Comparison of ENCODE assay signal across 14 cellular contexts in genomic region chr20:64145458-64146300, GRCh38. TPM values are rescaled to one million over a fixed set of nuclear protein-coding genes. Genes with fewer than 3 reads are reported as not detected.
DNase-seq lines count a peak whose midpoint lies in the region; ATAC-seq, FAIRE-seq and TF ChIP-seq lines count a peak whose summit lies in the region.
"Had no signal": no experiment of that assay in that cellular context is flagged by ENCODE, and none has a peak within 500 bp of the region (broad histone marks: within the 10 kb centered on the region; RNA-seq: fewer than 3 reads in every experiment).

No MANE protein-coding gene starts in this region.

- H3F3A ChIP-seq in SK-N-SH (replicated peaks; ENCODE audit: insufficient read depth), result no peaks in the 10 kb centered on the region

- no peak for TF ChIP-seq POLR2A in HepG2 (IDR thresholded peaks at IDR 0.05; ENCODE audit: insufficient read depth in 1 of 2, low read depth in 2 of 2, low read length in 2 of 2)

- BruUV-seq in HepG2 (replicated peaks; lab: Mats Ljungman, UMichigan), result no TSS peak

- POLR2A ChIA-PET in SK-N-SH (lab: Yijun Ruan, JAX) (interaction anchor here (1.2 to 1.9 kb wide), 2 partner anchors 10 to 19 kb away, joined by 3 to 8 read pairs; partner anchors contain the start of gene MYT1), HepG2 (lab: Yijun Ruan, JAX) (no interaction called here)

- H3K4me3 ChIP-seq in SK-N-SH (ENCODE audit: low read depth in 2 of 2, low read length in 1 of 2) (no peak overlapping the region), SJCRH30 (no peak overlapping the region), HepG2 (replicated peaks in 1 of 3; ENCODE audit: insufficient read depth in 1 of 3, low read depth in 2 of 3, low read length in 3 of 3) (no peak overlapping the region)
- H3K4me3 ChIP-seq: breast epithelium, upper lobe of left lung had no signal

- 63% methylated on average over 15 of the region's 17 CpGs for WGBS in SK-N-SH (ENCODE audit: low lambda C conversion rate)
- WGBS in HepG2 (ENCODE audit: low lambda C conversion rate), result 53% methylated on average over 17 of the region's 17 CpGs

- TF ChIP-seq EP300 in SK-N-SH (IDR thresholded peaks at IDR 0.05; ENCODE audit: borderline replicate concordance in 1 of 2, low read depth in 1 of 2, low read length in 1 of 2), result no peak
- no peak for TF ChIP-seq EP300 in HepG2 (IDR thresholded peaks at IDR 0.05; ENCODE audit: low read depth in 2 of 2, low read length in 2 of 2)
- no peak for TF ChIP-seq EP300 in HepG2 (CRISPR knock-in tag; IDR thresholded peaks at IDR 0.05; ENCODE audit: borderline replicate concordance)

- no peaks in the 10 kb centered on the region for H3K36me3 ChIP-seq in SK-N-SH (replicated peaks in 1 of 2; ENCODE audit: control insufficient read depth in 1 of 2, insufficient read depth in 2 of 2, low read length in 1 of 2)
- H3K36me3 ChIP-seq in SJCRH30, result no peaks in the 10 kb centered on the region
- no peaks in the 10 kb centered on the region for H3K36me3 ChIP-seq in HepG2 (replicated peaks in 1 of 2; ENCODE audit: control insufficient read depth in 1 of 2, insufficient read depth in 2 of 2, low read length in 2 of 2)
- H3K36me3 ChIP-seq: breast epithelium, upper lobe of left lung had no signal

- H2AFZ ChIP-seq in SK-N-SH (ENCODE audit: low read depth) (no peak overlapping the region), HepG2 (ENCODE audit: low read length) (no peak overlapping the region)

- H3K79me2 ChIP-seq in SK-N-SH (ENCODE audit: insufficient read depth), result no peaks in the 10 kb centered on the region
- H3K79me2 ChIP-seq in HepG2 (ENCODE audit: insufficient read depth, low read length), result no peaks in the 10 kb centered on the region

- H4K20me1 ChIP-seq in SK-N-SH (ENCODE audit: insufficient read depth) (no peaks in the 10 kb centered on the region), HepG2 (ENCODE audit: insufficient read depth, low read length) (no peaks in the 10 kb centered on the region)

- intact Hi-C loops in HepG2 (cut with micrococcal nuclease; ENCODE audit: unreplicated experiment), result no loop called here

- no peaks in the 10 kb centered on the region for H3K27me3 ChIP-seq in SK-N-SH (ENCODE audit: insufficient read depth)
- H3K27me3 ChIP-seq in SJCRH30, result peaks cover 14% of the 10 kb centered on the region
- H3K27me3 ChIP-seq in HepG2 (ENCODE audit: control insufficient read depth in 1 of 2, insufficient read depth in 2 of 2, low read length in 2 of 2), result peaks cover 3 to 27% of the 10 kb centered on the region in 2 experiments; a peak in 4 of 5 replicates
- H3K27me3 ChIP-seq: upper lobe of left lung had no signal

- no peak overlapping the region for H3K9ac ChIP-seq in SK-N-SH
- no peak overlapping the region for H3K9ac ChIP-seq in HepG2 (ENCODE audit: insufficient read depth, low read depth, low read length)

- FAIRE-seq in HepG2 (lab: Jason Lieb, UNC), result no peak

- ATAC-seq in SK-N-SH treated with all-trans-retinoic acid at 6 μM for 48 hours (no peak), HepG2 (no peak), HG02642 (IDR thresholded peaks at IDR 0.05; ENCODE audit: poor library complexity, unreplicated experiment) (no peak)

- DNase-seq in SK-N-SH (no peak), SJCRH30 (peak; percentile 18 to 23), HepG2 (ENCODE audit: low spot score) (no peak), SKM-1 treated with dmso at 0.1 percent for 144 hours (lab: John Stamatoyannopoulos, UW; ENCODE audit: unreplicated experiment) (no peak), iPS-NIHi7 (ENCODE audit: extremely low spot score) (no peak)
- DNase-seq: NCI-H526 had no signal

- H3K4me1 ChIP-seq in SK-N-SH (ENCODE audit: control insufficient read depth in 1 of 2, insufficient read depth in 2 of 2, low read depth in 1 of 2, low read length in 1 of 2) (peaks cover 0 to 22% of the 10 kb centered on the region in 2 experiments; a peak in 1 of 4 replicates), SJCRH30 (no peaks in the 10 kb centered on the region), HepG2 (ENCODE audit: insufficient read depth, low read length) (no peaks in the 10 kb centered on the region)
- H3K4me1 ChIP-seq: breast epithelium, upper lobe of left lung had no signal

- H3K4me2 ChIP-seq in SK-N-SH (no peak overlapping the region), HepG2 (ENCODE audit: low read depth, low read length) (no peak overlapping the region)

- CTCF ChIA-PET in SK-N-SH (lab: Yijun Ruan, JAX) (interaction anchor here (1.1 to 1.8 kb wide), 3 partner anchors 10 to 62 kb away, joined by 3 to 7 read pairs (median 4); no protein-coding TSS in a partner anchor), HepG2 (lab: Yijun Ruan, JAX; ENCODE audit: low intra/inter-chr PET ratio, low total read pairs) (no interaction called here)

- no peaks in the 10 kb centered on the region for H3K9me3 ChIP-seq in SK-N-SH
- H3K9me3 ChIP-seq in SJCRH30 (replicated peaks), result peaks cover 12% of the 10 kb centered on the region; the same call in 1 of the 2 replicates
- H3K9me3 ChIP-seq in HepG2 (ENCODE audit: low read length), result peaks cover 26% of the 10 kb centered on the region

- peak overlapping the region in 1 of 2 experiments; percentile 64; a peak in 2 of 4 replicates for H3K27ac ChIP-seq in SK-N-SH (ENCODE audit: low read depth in 2 of 2, low read length in 1 of 2)
- no peak overlapping the region for H3K27ac ChIP-seq in SJCRH30
- no peak overlapping the region for H3K27ac ChIP-seq in HepG2 (ENCODE audit: extremely low read length, insufficient read depth, low read length)
- H3K27ac ChIP-seq: breast epithelium, upper lobe of left lung had no signal

- TF ChIP-seq CTCF in SK-N-SH (IDR thresholded peaks at IDR 0.05), result peak; percentile 33; the same call in 1 of the 2 replicates
- peak; percentile 25; the same call in 1 of the 3 replicates for TF ChIP-seq CTCF in GM12872 (IDR thresholded peaks at IDR 0.05; ENCODE audit: insufficient read depth, low read depth, low read length)
- TF ChIP-seq CTCF in HepG2 (CRISPR knock-in tag; IDR thresholded peaks at IDR 0.05), result peak; percentile 41

- in situ Hi-C loops in HepG2 (cut with HindIII; ENCODE audit: extremely low pct_ligation_motif_present, low pct_unique_long_range_greater_than_20kb), result no loop called here

- H3K9me2 ChIP-seq in SK-N-SH, result no peaks in the 10 kb centered on the region

- TF ChIP-seq RAD21 in SK-N-SH (IDR thresholded peaks at IDR 0.05; ENCODE audit: low read length) (no peak), HepG2 (CRISPR knock-in tag; IDR thresholded peaks at IDR 0.05) (no peak)

RNA-seq across cellular contexts. Expression of gene MYT1, which starts 18.6 kb away (rescaled TPM):
- polyA plus RNA-seq in SK-N-SH (2012; rRNA removed), result 0.10 and 0.23 TPM in 2 replicates
- polyA plus RNA-seq in SK-N-SH (2012; cell fraction: cytosol; rRNA removed), result 0.08 and 0.41 TPM in 2 replicates
- 0.31 and 0.52 TPM in 2 replicates for polyA plus RNA-seq in SK-N-SH (2012; cell fraction: nucleus; rRNA removed)
- total RNA-seq in SJCRH30 (2014; rRNA removed; shearing (Covaris generic)), result 0.10 TPM in 1 of 2 replicates, not detected in the other
- total RNA-seq in HepG2 (2016; rRNA removed; fragmentation: Illumina TruSeq; extraction: Trizol), result 0.42 and 0.58 TPM in 2 replicates
- 0.10 TPM in 1 of 2 replicates, not detected in the other for total RNA-seq in HepG2 (2016; cell fraction: cytosol; rRNA removed; fragmentation: Illumina TruSeq; extraction: Trizol; ENCODE audit: low read depth)
- 0.12 and 0.30 TPM in 2 replicates for total RNA-seq in HepG2 (2016; cell fraction: insoluble cytoplasmic fraction; rRNA removed; fragmentation: Illumina TruSeq; extraction: Trizol)
- 0.07 and 0.34 TPM in 2 replicates for total RNA-seq in HepG2 (2016; cell fraction: membrane; rRNA removed; fragmentation: Illumina TruSeq; extraction: Trizol)
- 0.88 and 1.2 TPM in 2 replicates for total RNA-seq in HepG2 (2016; cell fraction: nucleus; rRNA removed; fragmentation: Illumina TruSeq; extraction: Trizol)
- polyA plus RNA-seq in HepG2 (2011; rRNA removed), result 2.5 and 3.2 TPM in 2 replicates
- 1.5 TPM in 2 replicates for polyA plus RNA-seq in HepG2 (2011; cell fraction: cytosol; rRNA removed)
- 3.2 and 3.4 TPM in 2 replicates for polyA plus RNA-seq in HepG2 (2011; cell fraction: nucleus; rRNA removed)
- 1.0 and 1.6 TPM in 2 replicates for polyA plus RNA-seq in HepG2 (2012)
- 0.15 TPM in 1 of 2 replicates, not detected in the other for polyA plus RNA-seq in HepG2 (2016; cell fraction: cytosol; fragmentation: Illumina TruSeq; extraction: Trizol; ENCODE audit: low read depth)
- polyA plus RNA-seq in HepG2 (2016; cell fraction: insoluble cytoplasmic fraction; fragmentation: Illumina TruSeq; extraction: Trizol; ENCODE audit: low read depth), result 0.27 and 0.67 TPM in 2 replicates
- polyA plus RNA-seq in HepG2 (2016; cell fraction: membrane; fragmentation: Illumina TruSeq; extraction: Trizol; ENCODE audit: low read depth), result 0.15 and 0.27 TPM in 2 replicates
- polyA plus RNA-seq in HepG2 (2016; cell fraction: nucleus; fragmentation: Illumina TruSeq; extraction: Trizol; ENCODE audit: insufficient read depth, low read depth), result 1.2 and 2.9 TPM in 2 replicates
- polyA minus RNA-seq in HepG2 (2011; rRNA and poly(A)+ RNA removed; ENCODE audit: low replicate concordance), result 1.4 TPM in 1 of 2 replicates, not detected in the other
- 0.20 and 0.70 TPM in 2 replicates for polyA minus RNA-seq in HepG2 (2011; cell fraction: cytosol; rRNA and poly(A)+ RNA removed)
- 1.8 and 3.6 TPM in 2 replicates for polyA minus RNA-seq in HepG2 (2011; cell fraction: nucleus; rRNA and poly(A)+ RNA removed)
- total RNA-seq: activated CD8-positive, alpha-beta memory T cell treated with anti-CD3 and anti-CD28 coated beads for 36 hours; M059J had no signal

RNA-seq across cellular contexts. Expression of gene NPBWR2, which starts 38.3 kb away (rescaled TPM):
- not detected in 2 replicates for polyA plus RNA-seq in SK-N-SH (2012; rRNA removed)
- not detected in 2 replicates for polyA plus RNA-seq in SK-N-SH (2012; cell fraction: cytosol; rRNA removed)
- not detected in 2 replicates for polyA plus RNA-seq in SK-N-SH (2012; cell fraction: nucleus; rRNA removed)
- not detected in 2 replicates for total RNA-seq in SJCRH30 (2014; rRNA removed; shearing (Covaris generic))
- total RNA-seq in HepG2 (2016; rRNA removed; fragmentation: Illumina TruSeq; extraction: Trizol), result not detected in 2 replicates
- not detected in 2 replicates for total RNA-seq in HepG2 (2016; cell fraction: cytosol; rRNA removed; fragmentation: Illumina TruSeq; extraction: Trizol; ENCODE audit: low read depth)
- total RNA-seq in HepG2 (2016; cell fraction: insoluble cytoplasmic fraction; rRNA removed; fragmentation: Illumina TruSeq; extraction: Trizol), result not detected in 2 replicates
- not detected in 2 replicates for total RNA-seq in HepG2 (2016; cell fraction: membrane; rRNA removed; fragmentation: Illumina TruSeq; extraction: Trizol)
- total RNA-seq in HepG2 (2016; cell fraction: nucleus; rRNA removed; fragmentation: Illumina TruSeq; extraction: Trizol), result not detected in 2 replicates
- not detected in 2 replicates for polyA plus RNA-seq in HepG2 (2011; rRNA removed)
- not detected in 2 replicates for polyA plus RNA-seq in HepG2 (2011; cell fraction: cytosol; rRNA removed)
- polyA plus RNA-seq in HepG2 (2011; cell fraction: nucleus; rRNA removed), result not detected in 2 replicates
- polyA plus RNA-seq in HepG2 (2012), result not detected in 2 replicates
- not detected in 2 replicates for polyA plus RNA-seq in HepG2 (2016; cell fraction: cytosol; fragmentation: Illumina TruSeq; extraction: Trizol; ENCODE audit: low read depth)
- polyA plus RNA-seq in HepG2 (2016; cell fraction: insoluble cytoplasmic fraction; fragmentation: Illumina TruSeq; extraction: Trizol; ENCODE audit: low read depth), result not detected in 2 replicates
- polyA plus RNA-seq in HepG2 (2016; cell fraction: membrane; fragmentation: Illumina TruSeq; extraction: Trizol; ENCODE audit: low read depth), result not detected in 2 replicates
- not detected in 2 replicates for polyA plus RNA-seq in HepG2 (2016; cell fraction: nucleus; fragmentation: Illumina TruSeq; extraction: Trizol; ENCODE audit: insufficient read depth, low read depth)
- not detected in 2 replicates for polyA minus RNA-seq in HepG2 (2011; rRNA and poly(A)+ RNA removed; ENCODE audit: low replicate concordance)
- not detected in 2 replicates for polyA minus RNA-seq in HepG2 (2011; cell fraction: cytosol; rRNA and poly(A)+ RNA removed)
- polyA minus RNA-seq in HepG2 (2011; cell fraction: nucleus; rRNA and poly(A)+ RNA removed), result not detected in 2 replicates
- total RNA-seq: activated CD8-positive, alpha-beta memory T cell treated with anti-CD3 and anti-CD28 coated beads for 36 hours; breast epithelium; liver; M059J; upper lobe of left lung had no signal
- polyA plus RNA-seq: liver had no signal

Comparison
In these comparisons a context has a peak if more than half of its experiments do, and no peak if none do; other contexts are left out.
1. DNase-seq: peak in SJCRH30 (2 of 2); none in SK-N-SH (single experiment), HepG2 (single experiment), SKM-1 treated with dmso at 0.1 percent for 144 hours (single experiment) and iPS-NIHi7 (single experiment).
2. Of the 25 proteins assayed by ChIP-seq in both HepG2 and SK-N-SH: peak only in HepG2: none; only in SK-N-SH: none; in both: CTCF; in neither: 24.
3. Peak in every context shown above with its lines, with median percentiles within 50 percentile points of each other: CTCF ChIP-seq.